ENCODE assay signal across 1 cellular context in genomic region chr7:88219781-88220747, GRCh38.
TF ChIP-seq lines count a peak whose summit lies in the region.

Gene SRI, minus strand, starts transcription at chr7:88220038. Its CDS starts 12 bp downstream, at chr7:88220026.

TF ChIP-seq in K562, 482 proteins besides CTCF, POLR2A, EP300 and RAD21 (continued from another document):
- TF ChIP-seq BCLAF1 (IDR thresholded peaks at IDR 0.05; ENCODE audit: borderline replicate concordance in 1 of 2, control insufficient read depth in 1 of 2, low read depth in 2 of 2, low read length in 1 of 2) = peak in 1 of 2 experiments; percentile 97; a peak in 2 of 4 replicates
- 0 out of 2 replicates have a peak, but pooled peaks have one; percentile 29 for TF ChIP-seq ZNF224 (CRISPR knock-in tag; IDR thresholded peaks at IDR 0.05)
- TF ChIP-seq BACH1 (tag; IDR thresholded peaks at IDR 0.05) = no peak
- TF ChIP-seq ZNF766 (CRISPR knock-in tag; conservative IDR thresholded peaks at IDR 0.05) = 0 out of 2 replicates have a peak, but pooled peaks have one; percentile 18
- no peak; the same call in 1 of the 2 replicates for TF ChIP-seq ZEB2 (IDR thresholded peaks at IDR 0.05)
- TF ChIP-seq RCOR1 (IDR thresholded peaks at IDR 0.05; ENCODE audit: borderline replicate concordance in 1 of 2, low read depth in 2 of 2, low read length in 2 of 2) = peak in 1 of 2 experiments; percentile 41; a peak in 2 of 4 replicates
- peak in 1 of 2 experiments; percentile 70; a peak in 1 of 4 replicates for TF ChIP-seq UBTF (IDR thresholded peaks at IDR 0.05; ENCODE audit: borderline replicate concordance in 1 of 2, low read depth in 2 of 2, low read length in 2 of 2)
- TF ChIP-seq TCF7L2 (IDR thresholded peaks at IDR 0.05; ENCODE audit: low read depth, low read length) = peak; percentile 87
- TF ChIP-seq HLTF (IDR thresholded peaks at IDR 0.05) = no peak
- TF ChIP-seq RB1 (IDR thresholded peaks at IDR 0.05; ENCODE audit: low read depth) = peak; percentile 85; the same call in 1 of the 2 replicates
- peak; percentile 92 for TF ChIP-seq ZNF384 (IDR thresholded peaks at IDR 0.05; ENCODE audit: low read depth, low read length)
- 0 out of 4 replicates have a peak, but pooled peaks of 1 of the 2 experiments have one; percentile 39 for TF ChIP-seq ZNF639 (CRISPR knock-in tag; conservative IDR thresholded peaks at IDR 0.05 in 1 of 2, IDR thresholded peaks at IDR 0.05 in 1 of 2)
- no peak for TF ChIP-seq ZNF282 (CRISPR knock-in tag; IDR thresholded peaks at IDR 0.05)
- TF ChIP-seq FOXK1 (CRISPR knock-in tag; IDR thresholded peaks at IDR 0.05; ENCODE audit: borderline replicate concordance) = 0 out of 2 replicates have a peak, but pooled peaks have one; percentile 25
- peak; percentile 96 for TF ChIP-seq JUND (IDR thresholded peaks at IDR 0.05; ENCODE audit: borderline replicate concordance, low read depth, low read length)
- no peak; the same call in 2 of the 3 replicates for TF ChIP-seq JUND (tag; IDR thresholded peaks at IDR 0.05; ENCODE audit: borderline replicate concordance, low read depth, low read length)
- TF ChIP-seq HNRNPK (IDR thresholded peaks at IDR 0.05; ENCODE audit: low read depth, low read length, poor library complexity, severe bottlenecking) = no peak
- peak; percentile 27 for TF ChIP-seq RBM25 (IDR thresholded peaks at IDR 0.05; ENCODE audit: low read depth, low read length, severe bottlenecking)
- peak in 1 of 2 experiments; percentile 44; a peak in 1 of 4 replicates for TF ChIP-seq SRF (CRISPR knock-in tag; IDR thresholded peaks at IDR 0.05)
- peak; percentile 68; the same call in 1 of the 2 replicates for TF ChIP-seq ARID3A (IDR thresholded peaks at IDR 0.05; ENCODE audit: borderline replicate concordance, low read depth, low read length)
- TF ChIP-seq KAT2B (IDR thresholded peaks at IDR 0.05; ENCODE audit: low read depth, low read length) = no peak
